ENCODE assay signal across 7 cellular contexts in the genomic region with DNA sequence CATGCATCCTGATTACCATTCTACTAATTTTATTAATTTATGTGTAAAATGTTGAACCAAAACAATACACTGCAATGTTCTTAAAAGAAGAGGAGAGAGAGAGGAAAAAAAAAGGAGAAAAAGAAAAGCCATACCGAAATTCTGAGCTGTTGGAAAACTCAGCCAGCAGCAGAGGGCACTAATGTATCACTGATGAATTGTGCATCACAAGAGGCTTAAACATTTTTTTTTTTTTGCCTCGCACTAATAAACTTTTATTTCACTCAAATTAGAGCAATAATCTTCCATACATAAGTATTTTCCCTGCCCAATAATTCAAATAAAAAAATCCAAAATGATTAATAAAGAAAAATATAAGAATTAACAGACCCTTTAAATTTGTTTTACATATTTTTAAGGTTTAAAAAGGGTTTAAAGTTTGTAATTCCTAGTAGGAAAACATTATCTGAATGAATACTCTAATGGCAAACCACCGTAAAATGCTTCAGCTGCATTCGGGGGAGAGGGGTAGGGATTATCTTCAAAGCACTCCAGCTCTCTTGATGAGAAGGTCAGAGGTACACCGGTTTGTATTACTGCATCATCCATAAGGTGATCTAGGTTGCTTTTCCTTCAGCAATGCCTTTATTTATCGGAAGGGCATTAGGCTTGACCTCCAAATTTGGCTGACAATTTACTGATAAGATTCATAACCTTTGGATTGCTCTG. TPM values are rescaled to one million over a fixed set of nuclear protein-coding genes. Genes with fewer than 3 reads are reported as not detected.
DNase-seq lines count a peak whose midpoint lies in the region; ATAC-seq, FAIRE-seq and TF ChIP-seq lines count a peak whose summit lies in the region.

No MANE protein-coding gene starts in this region.

- no peak for TF ChIP-seq POLR2A in endothelial cell of umbilical vein (IDR thresholded peaks at IDR 0.05; ENCODE audit: low read depth, low read length)

- no peaks in the 10 kb centered on the region for H3K27me3 ChIP-seq in PC-9 (ENCODE audit: insufficient read depth, low read depth)
- H3K27me3 ChIP-seq in endothelial cell of umbilical vein (ENCODE audit: control insufficient read depth in 2 of 2, insufficient read depth in 2 of 2, low read length in 2 of 2) = peaks cover 0 to 3% of the 10 kb centered on the region in 2 experiments

- H3K4me3 ChIP-seq in PC-9 (no peak overlapping the region), endothelial cell of umbilical vein (replicated peaks in 1 of 3; ENCODE audit: insufficient read depth in 1 of 3, low read depth in 1 of 3, low read length in 3 of 3) (no peak overlapping the region)

- H4K20me1 ChIP-seq in PC-9 (ENCODE audit: insufficient read depth) (no peaks in the 10 kb centered on the region), endothelial cell of umbilical vein (replicated peaks; ENCODE audit: control insufficient read depth, extremely low read depth, insufficient read depth, low read length) (no peaks in the 10 kb centered on the region)

- POLR2A ChIA-PET in HEK293T (lab: Yijun Ruan, JAX) = no interaction called here
- POLR2A ChIA-PET in PC-9 (lab: Charles Lee; ENCODE audit: unreplicated experiment) = interaction anchor here (0.6 kb wide), 1 partner anchor 51 kb away, joined by 3 read pairs; no protein-coding TSS in a partner anchor
- POLR2A ChIA-PET in endothelial cell of umbilical vein (lab: Charles Lee) = interaction anchor here (0.7 kb wide), 1 partner anchor 459 kb away, joined by 4 read pairs; no protein-coding TSS in a partner anchor

- no peak overlapping the region for H3K4me2 ChIP-seq in PC-9
- H3K4me2 ChIP-seq in endothelial cell of umbilical vein (ENCODE audit: insufficient read depth, low read length) = no peak overlapping the region

- no peaks in the 10 kb centered on the region for H3K9me2 ChIP-seq in PC-9 (ENCODE audit: insufficient read depth)

- no peak overlapping the region for H3K27ac Mint-ChIP-seq in osteocyte (ENCODE audit: unreplicated experiment)
- no peak overlapping the region for H3K27ac Mint-ChIP-seq in natural killer cell treated with Interleukin-12 subunit alpha and Interleukin-12 subunit beta and Interleukin-15 and Interleukin-18, amount 100 ng/mL, for 72 hours

- H3K9me3 ChIP-seq in PC-9 (ENCODE audit: insufficient read depth, low read depth) = no peaks in the 10 kb centered on the region
- H3K9me3 ChIP-seq in endothelial cell of umbilical vein (replicated peaks; ENCODE audit: control insufficient read depth, insufficient read depth, low read length) = no peaks in the 10 kb centered on the region

- H3F3A ChIP-seq in PC-9 (ENCODE audit: insufficient read depth, low read depth) = no peaks in the 10 kb centered on the region; the same call in 1 of the 2 replicates

- no TSS peak for BruUV-seq in PC-9 (replicated peaks; lab: Mats Ljungman, UMichigan)
- no TSS peak for BruUV-seq in endothelial cell of umbilical vein (replicated peaks; lab: Mats Ljungman, UMichigan)

- intact Hi-C loops in PC-9 (cut with micrococcal nuclease; ENCODE audit: unreplicated experiment) = loop anchor here (1.0 kb wide), 3 partner anchors 43 to 1167 kb away; no protein-coding TSS in a partner anchor
- intact Hi-C loops in endothelial cell of umbilical vein (cut with micrococcal nuclease) = loop anchor here (1.0 to 10.0 kb wide), 6 partner anchors 363 to 1167 kb away; no protein-coding TSS in a partner anchor

- H3K79me2 ChIP-seq in PC-9 (ENCODE audit: low read depth) (no peaks in the 10 kb centered on the region), endothelial cell of umbilical vein (ENCODE audit: control insufficient read depth, insufficient read depth, low read length) (no peaks in the 10 kb centered on the region)

- no peak overlapping the region for H3K4me3 Mint-ChIP-seq in osteocyte (ENCODE audit: unreplicated experiment)
- no peak overlapping the region for H3K4me3 Mint-ChIP-seq in natural killer cell treated with Interleukin-12 subunit alpha and Interleukin-12 subunit beta and Interleukin-15 and Interleukin-18, amount 100 ng/mL, for 72 hours

- dilution Hi-C loops in endothelial cell of umbilical vein (cut with MboI; ENCODE audit: extremely low pct_ligation_motif_present, low sequenced_read_pairs) = no loop called here

- peak; percentile 81 for DNase-seq in DMS53 (lab: John Stamatoyannopoulos, UW)
- peak; percentile 18 for DNase-seq in HEK293T (ENCODE audit: extremely low spot score)
- peak; percentile 44 to 48 for DNase-seq in PC-9
- DNase-seq in endothelial cell of umbilical vein (ENCODE audit: low read depth, low spot score) = peak; percentile 72
- no peak for DNase-seq in osteocyte (ENCODE audit: extremely low spot score, unreplicated experiment)
- no peak for DNase-seq in NCI-H187 treated with DMSO at 0.1 percent for 48 hours (lab: John Stamatoyannopoulos, UW)
- no peak for DNase-seq in natural killer cell treated with Interleukin-12 subunit alpha and Interleukin-12 subunit beta and Interleukin-15 and Interleukin-18, amount 100 ng/mL, for 72 hours (ENCODE audit: low spot score)

- H3K9ac ChIP-seq in endothelial cell of umbilical vein (replicated peaks; ENCODE audit: extremely low read depth, insufficient read depth, low read length) = no peak overlapping the region

- H3K9me1 ChIP-seq in endothelial cell of umbilical vein (replicated peaks; ENCODE audit: control insufficient read depth, extremely low read depth, insufficient read depth, low read length) = no peaks in the 10 kb centered on the region

- no peaks in the 10 kb centered on the region for H3K9me3 Mint-ChIP-seq in osteocyte (ENCODE audit: unreplicated experiment)
- no peaks in the 10 kb centered on the region for H3K9me3 Mint-ChIP-seq in natural killer cell treated with Interleukin-12 subunit alpha and Interleukin-12 subunit beta and Interleukin-15 and Interleukin-18, amount 100 ng/mL, for 72 hours

- peak; percentile 26 for FAIRE-seq in endothelial cell of umbilical vein (lab: Jason Lieb, UNC)

- ATAC-seq in natural killer cell treated with Interleukin-12 subunit alpha and Interleukin-12 subunit beta and Interleukin-15 and Interleukin-18, amount 100 ng/mL, for 72 hours = no peak

- H3K36me3 ChIP-seq in PC-9 (ENCODE audit: low read depth) (no peaks in the 10 kb centered on the region), endothelial cell of umbilical vein (ENCODE audit: control insufficient read depth in 2 of 2, extremely low read depth in 1 of 2, insufficient read depth in 2 of 2, low read length in 2 of 2) (no peaks in the 10 kb centered on the region)

- H3K27ac ChIP-seq in PC-9 = no peak overlapping the region
- H3K27ac ChIP-seq in endothelial cell of umbilical vein (ENCODE audit: insufficient read depth, low read depth, low read length) = no peak overlapping the region

- no peaks in the 10 kb centered on the region for H3K36me3 Mint-ChIP-seq in osteocyte (ENCODE audit: unreplicated experiment)
- H3K36me3 Mint-ChIP-seq in natural killer cell treated with Interleukin-12 subunit alpha and Interleukin-12 subunit beta and Interleukin-15 and Interleukin-18, amount 100 ng/mL, for 72 hours = no peaks in the 10 kb centered on the region

- CTCF ChIA-PET in HEK293T (lab: Yijun Ruan, JAX) = interaction anchor here (0.6 to 1.1 kb wide), 4 partner anchors 22 to 332 kb away, joined by 3 to 7 read pairs (median 4); no protein-coding TSS in a partner anchor
- CTCF ChIA-PET in PC-9 (lab: Charles Lee) = interaction anchor here (0.6 to 1.2 kb wide), 5 partner anchors 84 to 1182 kb away, joined by 3 to 4 read pairs (median 3); no protein-coding TSS in a partner anchor
- CTCF ChIA-PET in endothelial cell of umbilical vein (lab: Charles Lee) = interaction anchor here (0.6 to 2.6 kb wide), 32 partner anchors 9 to 1746 kb away, joined by 3 to 53 read pairs (median 4); a partner anchor contains a TSS

- H3K4me1 ChIP-seq in PC-9 (replicated peaks; ENCODE audit: insufficient read depth) (no peaks in the 10 kb centered on the region), endothelial cell of umbilical vein (ENCODE audit: control insufficient read depth, extremely low read depth, insufficient read depth, low read length) (no peaks in the 10 kb centered on the region)

- H3K4me1 Mint-ChIP-seq in osteocyte (ENCODE audit: unreplicated experiment) = peaks cover 5% of the 10 kb centered on the region
- no peaks in the 10 kb centered on the region for H3K4me1 Mint-ChIP-seq in natural killer cell treated with Interleukin-12 subunit alpha and Interleukin-12 subunit beta and Interleukin-15 and Interleukin-18, amount 100 ng/mL, for 72 hours (ENCODE audit: low read depth in 2 of 2)

- H2AFZ ChIP-seq in PC-9 (no peak overlapping the region), endothelial cell of umbilical vein (ENCODE audit: low read depth, low read length) (no peak overlapping the region)

- H3K27me3 Mint-ChIP-seq in osteocyte (ENCODE audit: unreplicated experiment) = peaks cover 16% of the 10 kb centered on the region
- H3K27me3 Mint-ChIP-seq in natural killer cell treated with Interleukin-12 subunit alpha and Interleukin-12 subunit beta and Interleukin-15 and Interleukin-18, amount 100 ng/mL, for 72 hours = peaks cover 26 to 40% of the 10 kb centered on the region in 2 donors

- TF ChIP-seq CTCF in PC-9 (conservative IDR thresholded peaks at IDR 0.05) (peak; percentile 90), endothelial cell of umbilical vein (IDR thresholded peaks at IDR 0.05; ENCODE audit: extremely low read depth in 1 of 2, insufficient read depth in 1 of 2, low read depth in 1 of 2, low read length in 2 of 2) (peak; percentile 25 to 55), osteocyte (IDR thresholded peaks at IDR 0.05) (peak; percentile 83)

TF ChIP-seq in HEK293T, 16 proteins besides CTCF, POLR2A, EP300 and RAD21:
- no peak for TF ChIP-seq FOXK2 (IDR thresholded peaks at IDR 0.05)
- TF ChIP-seq LEF1 (IDR thresholded peaks at IDR 0.05; ENCODE audit: borderline replicate concordance) = no peak
- peak; percentile 88 for TF ChIP-seq ZNF384 (IDR thresholded peaks at IDR 0.05)

TF ChIP-seq in endothelial cell of umbilical vein, 7 proteins besides CTCF, POLR2A, EP300 and RAD21 (continues in another document):
- TF ChIP-seq FOS (IDR thresholded peaks at IDR 0.05; ENCODE audit: borderline replicate concordance, insufficient read depth, low read length) = no peak

RNA-seq across cellular contexts. Expression of a gene that starts 41.9 kb away (rescaled TPM):
- total RNA-seq in PC-9 (2021) (5.1 and 6.5 TPM in 2 replicates), endothelial cell of umbilical vein (5.9 and 7.2 TPM in 2 replicates), osteocyte (2.6 and 3.2 TPM in 2 replicates)
- 9.0 and 14.5 TPM in 2 replicates for polyA plus RNA-seq in endothelial cell of umbilical vein
- 6.4 and 9.6 TPM in 2 replicates for polyA plus RNA-seq in endothelial cell of umbilical vein (2011; cell fraction: cytosol; rRNA removed)
- polyA plus RNA-seq in endothelial cell of umbilical vein (2011; cell fraction: nucleus; rRNA removed) = 3.6 and 3.9 TPM in 2 replicates
- 5.7 and 5.8 TPM in 2 replicates for polyA plus RNA-seq in endothelial cell of umbilical vein (2012)
- 6.4 and 9.4 TPM in 2 replicates for polyA minus RNA-seq in endothelial cell of umbilical vein
- 1.8 TPM for polyA minus RNA-seq in endothelial cell of umbilical vein (2011; cell fraction: cytosol; rRNA and poly(A)+ RNA removed)
- 0.63 and 0.96 TPM in 2 replicates for polyA minus RNA-seq in endothelial cell of umbilical vein (2011; cell fraction: nucleus; rRNA and poly(A)+ RNA removed)
- 10 to 100 TPM in 1 of 2 donors, 1 to 10 TPM in 1; 5.7 to 12.5 TPM for total RNA-seq in natural killer cell treated with Interleukin-12 subunit alpha and Interleukin-12 subunit beta and Interleukin-15 and Interleukin-18, amount 100 ng/mL, for 72 hours

Comparison
In these comparisons a context has a peak if more than half of its experiments do, and no peak if none do; other contexts are left out.
1. DNase-seq: peak in DMS53 (single experiment), HEK293T (single experiment), PC-9 (2 of 2) and endothelial cell of umbilical vein (single experiment); none in osteocyte (single experiment), NCI-H187 treated with DMSO at 0.1 percent for 48 hours (single experiment) and natural killer cell treated with Interleukin-12 subunit alpha and Interleukin-12 subunit beta and Interleukin-15 and Interleukin-18, amount 100 ng/mL, for 72 hours (single experiment).
2. CTCF ChIP-seq: peak in every context shown above with its lines; median percentile 90 in PC-9; 83 in osteocyte; 40 in endothelial cell of umbilical vein.